In the genomic region with DNA sequence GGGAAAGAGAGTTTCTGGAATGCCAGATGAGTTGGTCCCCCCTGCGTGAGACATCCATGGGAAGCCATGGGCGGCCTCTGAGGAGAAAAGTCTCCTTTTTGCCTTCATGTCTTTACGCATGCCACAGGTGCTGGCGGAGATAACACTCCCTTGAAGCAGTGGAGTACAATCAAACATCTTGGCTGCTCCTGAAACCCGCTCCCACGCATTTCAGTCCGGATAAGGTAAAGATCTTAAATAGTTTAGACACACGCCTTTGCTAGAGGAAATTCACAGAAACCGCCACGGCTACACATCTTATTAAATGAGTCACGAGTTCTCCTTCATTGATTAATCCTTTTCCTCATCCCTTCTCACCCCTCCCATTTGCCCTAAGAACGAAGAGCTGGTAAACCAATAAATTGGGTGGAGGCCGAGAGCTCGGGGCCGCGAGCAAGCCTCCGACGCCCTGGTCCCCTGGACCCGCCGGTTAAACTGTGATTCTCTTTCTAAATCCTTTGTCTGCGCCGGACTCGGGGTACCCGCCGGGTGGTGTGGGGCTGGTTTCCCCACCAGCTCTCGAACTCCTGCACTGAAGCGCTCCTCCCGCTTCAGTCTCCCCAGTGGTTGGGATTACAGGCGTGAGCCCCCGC, we compare ENCODE assay signal across 8 cellular contexts. TPM values are rescaled to one million over a fixed set of nuclear protein-coding genes. Genes with fewer than 3 reads are reported as not detected.
DNase-seq lines count a peak whose midpoint lies in the region; ATAC-seq and TF ChIP-seq lines count a peak whose summit lies in the region.

No MANE protein-coding gene starts in this region.

- H4K20me1 ChIP-seq in BLaER1 treated with 17β-estradiol and CSF1 and Interleukin-3, amounts not matched to agents 10 nM and 100 nM: peaks cover 0 to 16% (median 0%) of the 10 kb centered on the region in 11 experiments; a peak in 5 of 22 replicates

- H3K27ac ChIP-seq in BLaER1 treated with 17β-estradiol and CSF1 and Interleukin-3, amounts not matched to agents 10 nM and 100 nM: no peak overlapping the region
- H3K27ac ChIP-seq in SK-N-MC (no peak overlapping the region), tibial nerve (peak overlapping the region; percentile 66 to 92 (median 80))
- no peak overlapping the region for H3K27ac ChIP-seq in effector memory CD4-positive, alpha-beta T cell (ENCODE audit: insufficient read depth, low read length, poor library complexity, severe bottlenecking)

- H3K9me3 ChIP-seq in BLaER1 treated with 17β-estradiol and CSF1 and Interleukin-3, amounts not matched to agents 10 nM and 100 nM (replicated peaks in 1 of 11): peaks cover 58 to 80% (median 69%) of the 10 kb centered on the region in 11 experiments
- H3K9me3 ChIP-seq in SK-N-MC (ENCODE audit: low read depth, low read length) (no peaks in the 10 kb centered on the region), tibial nerve (no peaks in the 10 kb centered on the region)
- H3K9me3 ChIP-seq in effector memory CD4-positive, alpha-beta T cell (ENCODE audit: control insufficient read depth, low read length): no peaks in the 10 kb centered on the region

- no peaks in the 10 kb centered on the region for H3K9me3 Mint-ChIP-seq in natural killer cell

- H3K27me3 ChIP-seq in BLaER1 treated with 17β-estradiol and CSF1 and Interleukin-3, amounts not matched to agents 10 nM and 100 nM: peaks cover 55 to 79% (median 72%) of the 10 kb centered on the region in 11 experiments
- peaks cover 30% of the 10 kb centered on the region for H3K27me3 ChIP-seq in effector memory CD4-positive, alpha-beta T cell (replicated peaks; ENCODE audit: control insufficient read depth, insufficient read depth, low read length, poor library complexity, severe bottlenecking)
- no peaks in the 10 kb centered on the region for H3K27me3 ChIP-seq in tibial nerve

- WGBS in tibial nerve, 2 donors: 18 to 22% methylated on average over 27 to 29 of the region's 30 CpGs

- H3K4me1 Mint-ChIP-seq in natural killer cell: peaks cover 7 to 10% of the 10 kb centered on the region in 2 donors

- TF ChIP-seq CTCF in natural killer cell (IDR thresholded peaks at IDR 0.05): no peak
- no peak for TF ChIP-seq CTCF in tibial nerve (IDR thresholded peaks at IDR 0.05)

- peaks cover 39 to 41% of the 10 kb centered on the region in 2 donors for H3K27me3 Mint-ChIP-seq in natural killer cell (ENCODE audit: low read depth in 2 of 2)

- peak overlapping the region in 4 of 11 experiments; percentile 3 to 65 (median 46); a peak in 3 of 22 replicates for H3K9ac ChIP-seq in BLaER1 treated with 17β-estradiol and CSF1 and Interleukin-3, amounts not matched to agents 10 nM and 100 nM
- no peak overlapping the region for H3K9ac ChIP-seq in SK-N-MC (ENCODE audit: insufficient read length)

- intact Hi-C loops in natural killer cell (cut with micrococcal nuclease): loop anchor here (5.0 kb wide), 1 partner anchor 422 kb away; no protein-coding TSS in a partner anchor

- peak overlapping the region; percentile 38 to 65 (median 51) for H3K4me3 ChIP-seq in BLaER1 treated with 17β-estradiol and CSF1 and Interleukin-3, amounts not matched to agents 10 nM and 100 nM
- H3K4me3 ChIP-seq in SK-N-MC (peak overlapping the region; percentile 58; the same call in 1 of the 2 replicates), tibial nerve (peak overlapping the region; percentile 61 to 73 (median 66))
- H3K4me3 ChIP-seq in effector memory CD4-positive, alpha-beta T cell (ENCODE audit: insufficient read depth, low read depth, low read length, poor library complexity, severe bottlenecking): peak overlapping the region; percentile 56

- no peak for TF ChIP-seq EP300 in tibial nerve (IDR thresholded peaks at IDR 0.05)

- peaks cover 0 to 12% (median 1%) of the 10 kb centered on the region in 10 experiments; a peak in 6 of 20 replicates for H3K4me1 ChIP-seq in BLaER1 treated with 17β-estradiol and CSF1 and Interleukin-3, amounts not matched to agents 10 nM and 100 nM
- H3K4me1 ChIP-seq in effector memory CD4-positive, alpha-beta T cell (ENCODE audit: control insufficient read depth, insufficient read depth, low read length, poor library complexity, severe bottlenecking): peaks cover 17% of the 10 kb centered on the region
- H3K4me1 ChIP-seq in tibial nerve: peaks cover 0 to 22% (median 8%) of the 10 kb centered on the region in 4 donors

- no peaks in the 10 kb centered on the region; a peak in 3 of 22 replicates for H3K36me3 ChIP-seq in BLaER1 treated with 17β-estradiol and CSF1 and Interleukin-3, amounts not matched to agents 10 nM and 100 nM
- H3K36me3 ChIP-seq in SK-N-MC (ENCODE audit: insufficient read depth, low read length): no peaks in the 10 kb centered on the region
- H3K36me3 ChIP-seq in effector memory CD4-positive, alpha-beta T cell (ENCODE audit: control insufficient read depth, insufficient read depth, low read length): no peaks in the 10 kb centered on the region
- H3K36me3 ChIP-seq in tibial nerve: peaks cover 0 to 5% (median 0%) of the 10 kb centered on the region in 3 donors

- no peak for TF ChIP-seq POLR2A in tibial nerve (IDR thresholded peaks at IDR 0.05)

- no peak overlapping the region for H3K27ac Mint-ChIP-seq in natural killer cell

- no peaks in the 10 kb centered on the region for H3K36me3 Mint-ChIP-seq in natural killer cell

- DNase-seq in SK-N-MC (ENCODE audit: low read depth, low spot score) (no peak), natural killer cell (no peak), tibial nerve (ENCODE audit: low spot score in 2 of 2) (peak in 1 of 2 donors; percentile 5), NCI-H1436 treated with DMSO at 0.1 percent for 48 hours (lab: John Stamatoyannopoulos, UW) (no peak), NCI-H1930 (lab: John Stamatoyannopoulos, UW) (no peak)
- DNase-seq in effector memory CD4-positive, alpha-beta T cell: no peak

- peak overlapping the region; percentile 55 to 76 (median 69) for H3K4me2 ChIP-seq in BLaER1 treated with 17β-estradiol and CSF1 and Interleukin-3, amounts not matched to agents 10 nM and 100 nM

- H3K4me3 Mint-ChIP-seq in natural killer cell: peak overlapping the region; percentile 80

- ATAC-seq in natural killer cell (peak in 2 of 3 donors; percentile 4 to 45), GM21367 (IDR thresholded peaks at IDR 0.05; ENCODE audit: unreplicated experiment) (no peak)

RNA-seq across cellular contexts. Expression of a gene that starts 6.6 kb away (rescaled TPM):
- 10 to 100 TPM; 16.2 to 18.3 (median 17.0) TPM for total RNA-seq in natural killer cell
- total RNA-seq in tibial nerve: 10 to 100 TPM in 1 of 4 donors, 1 to 10 TPM in 3; 6.0 to 12.2 (median 8.7) TPM

RNA-seq across cellular contexts. Expression of a gene that starts 32.1 kb away (rescaled TPM):
- total RNA-seq in natural killer cell: under 1 TPM; 0.35 to 0.95 (median 0.45) TPM
- total RNA-seq in tibial nerve: 1 to 10 TPM; 1.4 to 2.3 (median 1.9) TPM

Comparison
In these comparisons a context has a peak if more than half of its experiments do, and no peak if none do; other contexts are left out.
1. H3K27ac ChIP-seq: peak in tibial nerve (4 of 4); none in BLaER1 treated with 17β-estradiol and CSF1 and Interleukin-3, amounts not matched to agents 10 nM and 100 nM (0 of 11), SK-N-MC (single experiment) and effector memory CD4-positive, alpha-beta T cell (single experiment).
2. Peak in every context shown above with its lines, with median percentiles within 50 percentile points of each other: H3K4me3 ChIP-seq.